27 cellular contexts compared by ENCODE assay signal in the genomic region with DNA sequence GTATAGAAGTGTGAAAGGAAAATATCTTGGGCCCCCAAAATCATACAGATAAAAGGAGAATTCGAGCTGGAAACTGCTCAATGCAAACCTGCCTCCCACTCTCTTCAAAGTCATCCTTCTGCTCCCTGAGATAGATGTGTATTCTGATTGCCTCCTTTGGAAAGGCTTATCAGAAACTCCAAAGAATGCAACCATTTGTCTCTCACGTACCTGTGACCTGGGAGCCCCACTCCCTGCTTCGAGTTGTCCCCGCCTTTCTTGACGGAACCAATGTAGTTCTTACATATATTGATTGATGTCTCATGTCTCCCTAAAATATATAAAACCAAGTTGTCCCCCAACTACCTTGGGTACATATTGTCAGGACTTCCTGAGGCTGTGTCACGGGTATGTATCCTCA.
"Had no signal": no experiment of that assay in that cellular context is flagged by ENCODE, and none has a peak within 500 bp of the region (broad histone marks: within the 10 kb centered on the region; RNA-seq: fewer than 3 reads in every experiment).

No MANE protein-coding gene starts in this region.

- H3K4me1 ChIP-seq: neural progenitor cell, parathyroid adenoma, psoas muscle, right lobe of liver, sigmoid colon, stomach, tibial nerve, upper lobe of left lung, vagina had no signal

- H3K9ac ChIP-seq: neural progenitor cell, parathyroid adenoma had no signal

- H3K4me3 Mint-ChIP-seq: nephron; neural progenitor cell; stimulated activated effector memory CD8-positive, alpha-beta T cell treated with anti-CD3 and anti-CD28 coated beads, Interleukin-12 subunit alpha, Interleukin-12 subunit beta, amount 100 ng/mL, for 72 hours; stimulated activated naive B cell treated with anti-CD40 and anti-IgM and Interleukin-4, amounts not matched to agents 10 μg/mL and 1 μg/mL and 100 μg/mL, for 72 hours; stimulated activated naive CD8-positive, alpha-beta T cell treated with anti-CD3 and anti-CD28 coated beads, Interleukin-15, Interleukin-2, amounts not matched to agents 100 ng/mL and 50 ng/mL, for 24 hours had no signal

- H3K36me3 Mint-ChIP-seq: neural progenitor cell; stimulated activated effector memory CD8-positive, alpha-beta T cell treated with anti-CD3 and anti-CD28 coated beads, Interleukin-12 subunit alpha, Interleukin-12 subunit beta, amount 100 ng/mL, for 72 hours; stimulated activated naive B cell treated with anti-CD40 and anti-IgM and Interleukin-4, amounts not matched to agents 10 μg/mL and 1 μg/mL and 100 μg/mL, for 72 hours had no signal

- ATAC-seq: psoas muscle; right cardiac atrium; right lobe of liver; stimulated activated effector memory CD8-positive, alpha-beta T cell treated with anti-CD3 and anti-CD28 coated beads, Interleukin-12 subunit alpha, Interleukin-12 subunit beta, amount 100 ng/mL, for 72 hours; stimulated activated naive B cell treated with anti-CD40 and anti-IgM and Interleukin-4, amounts not matched to agents 10 μg/mL and 1 μg/mL and 100 μg/mL, for 72 hours had no signal

- H3K27ac ChIP-seq: neural progenitor cell, ovary, parathyroid adenoma, psoas muscle, right lobe of liver, sigmoid colon, stomach, thoracic aorta, thyroid gland, tibial nerve, upper lobe of left lung, vagina had no signal

- H3K9me3 Mint-ChIP-seq: nephron; neural progenitor cell; stimulated activated effector memory CD8-positive, alpha-beta T cell treated with anti-CD3 and anti-CD28 coated beads, Interleukin-12 subunit alpha, Interleukin-12 subunit beta, amount 100 ng/mL, for 72 hours; stimulated activated naive B cell treated with anti-CD40 and anti-IgM and Interleukin-4, amounts not matched to agents 10 μg/mL and 1 μg/mL and 100 μg/mL, for 72 hours; stimulated activated naive CD8-positive, alpha-beta T cell treated with anti-CD3 and anti-CD28 coated beads, Interleukin-15, Interleukin-2, amounts not matched to agents 100 ng/mL and 50 ng/mL, for 24 hours had no signal

- H3K27ac Mint-ChIP-seq: nephron; neural progenitor cell; progenitor cell of endocrine pancreas; stimulated activated effector memory CD8-positive, alpha-beta T cell treated with anti-CD3 and anti-CD28 coated beads, Interleukin-12 subunit alpha, Interleukin-12 subunit beta, amount 100 ng/mL, for 72 hours; stimulated activated naive B cell treated with anti-CD40 and anti-IgM and Interleukin-4, amounts not matched to agents 10 μg/mL and 1 μg/mL and 100 μg/mL, for 72 hours; stimulated activated naive CD8-positive, alpha-beta T cell treated with anti-CD3 and anti-CD28 coated beads, Interleukin-15, Interleukin-2, amounts not matched to agents 100 ng/mL and 50 ng/mL, for 24 hours had no signal

- H3K36me3 ChIP-seq: neural progenitor cell, ovary, right lobe of liver, sigmoid colon, stomach, thoracic aorta, thyroid gland, tibial nerve, upper lobe of left lung, vagina had no signal

- H3K27me3 ChIP-seq: neural progenitor cell, ovary, right lobe of liver, sigmoid colon, thyroid gland, tibial nerve, upper lobe of left lung, vagina had no signal

- H3K4me1 Mint-ChIP-seq: nephron; neural progenitor cell; stimulated activated effector memory CD8-positive, alpha-beta T cell treated with anti-CD3 and anti-CD28 coated beads, Interleukin-12 subunit alpha, Interleukin-12 subunit beta, amount 100 ng/mL, for 72 hours; stimulated activated naive B cell treated with anti-CD40 and anti-IgM and Interleukin-4, amounts not matched to agents 10 μg/mL and 1 μg/mL and 100 μg/mL, for 72 hours had no signal

- H3K9me3 ChIP-seq: ovary, psoas muscle, right lobe of liver, sigmoid colon, stomach, thoracic aorta, thyroid gland, tibial nerve, upper lobe of left lung, vagina had no signal

- H3K4me3 ChIP-seq: neural progenitor cell, ovary, psoas muscle, right lobe of liver, sigmoid colon, stomach, thoracic aorta, thyroid gland, tibial nerve, upper lobe of left lung, vagina had no signal

- DNase-seq: occipital lobe; ovary; posterior cingulate gyrus; psoas muscle; right cardiac atrium; right lobe of liver; sigmoid colon; small intestine; stimulated activated CD4-positive, alpha-beta T cell treated with anti-CD3 and anti-CD28 coated beads, Interleukin-15, amount 100 ng/mL, for 24 hours; stimulated activated CD4-positive, alpha-beta T cell treated with anti-CD3 and anti-CD28 coated beads, Interleukin-2, amount 100 ng/mL, for 24 hours; stimulated activated CD4-positive, alpha-beta T cell treated with anti-CD3 and anti-CD28 coated beads, Interleukin-2, amount 100 ng/mL, for 48 hours; stimulated activated CD4-positive, alpha-beta T cell treated with anti-CD3 and anti-CD28 coated beads, Interleukin-4, amount 100 ng/mL, for 24 hours; stimulated activated naive B cell treated with anti-CD40 and anti-IgM and Interleukin-4, amounts not matched to agents 10 μg/mL and 1 μg/mL and 100 μg/mL, for 72 hours; stimulated activated naive CD4-positive, alpha-beta T cell treated with Interleukin-2 at 50 U/mL for 16 hours; stomach; thyroid gland; trophoblast cell; upper lobe of left lung had no signal
